ENCODE assay signal across 8 cellular contexts in genomic region chr1:153568367-153569099, GRCh38. TPM values are rescaled to one million over a fixed set of nuclear protein-coding genes. Genes with fewer than 3 reads are reported as not detected.
DNase-seq lines count a peak whose midpoint lies in the region; ATAC-seq and TF ChIP-seq lines count a peak whose summit lies in the region.

No MANE protein-coding gene starts in this region.

- peak; percentile 56 to 72 for DNase-seq in AML-193 (lab: John Stamatoyannopoulos, UW)
- DNase-seq in NCI-H69 (lab: John Stamatoyannopoulos, UW), result peak; percentile 96
- peak; percentile 90 to 93 for DNase-seq in activated CD4-positive, alpha-beta T cell treated with anti-CD3 and anti-CD28 coated beads, Interleukin-2, amount 50 U/mL, for 48 hours
- DNase-seq in dermis microvascular lymphatic vessel endothelial cell (ENCODE audit: low read depth in 2 of 2), result peak; percentile 71 to 91
- peak; percentile 90 to 99 for DNase-seq in lower leg skin (ENCODE audit: low spot score in 2 of 2)
- DNase-seq in stimulated activated CD4-positive, alpha-beta T cell treated with anti-CD3 and anti-CD28 coated beads, Interleukin-4, amount 100 ng/mL, for 24 hours, result peak; percentile 85

- no peak for TF ChIP-seq POLR2A in lower leg skin (IDR thresholded peaks at IDR 0.05)

- TF ChIP-seq CTCF in lower leg skin (IDR thresholded peaks at IDR 0.05), result peak in 2 of 3 donors; percentile 81 to 99

- 6 to 9% methylated on average over 24 to 25 of the region's 25 CpGs for WGBS in lower leg skin, 2 donors

- ATAC-seq in HG02798 (IDR thresholded peaks at IDR 0.05; ENCODE audit: poor library complexity, unreplicated experiment), result peak; percentile 32
- ATAC-seq in HG03108 (IDR thresholded peaks at IDR 0.05; ENCODE audit: unreplicated experiment), result no peak

- H3K4me3 ChIP-seq in lower leg skin (ENCODE audit: low read depth, poor library complexity, severe bottlenecking), result no peak overlapping the region

- intact Hi-C loops in lower leg skin (cut with DNase I; ENCODE audit: low total_unique reads), result loop anchor here (2.0 to 5.0 kb wide), 2 partner anchors 36 to 56 kb away; no protein-coding TSS in a partner anchor

RNA-seq across cellular contexts. Expression of gene S100A2, which starts 2.9 kb away (rescaled TPM):
- 0.76 and 2.2 TPM in 2 replicates for total RNA-seq in dermis microvascular lymphatic vessel endothelial cell
- 100 to 1,000 TPM in 1 of 4 donors, 10 to 100 TPM in 3; 71.5 to 143 (median 96.4) TPM for total RNA-seq in lower leg skin

RNA-seq across cellular contexts. Expression of gene S100A3, which starts 19.5 kb away (rescaled TPM):
- total RNA-seq in dermis microvascular lymphatic vessel endothelial cell (0.38 and 2.3 TPM in 2 replicates), lower leg skin (10 to 100 TPM in 1 of 4 donors, 1 to 10 TPM in 2, not detected in 1; 1.2 to 78.2 (median 2.2) TPM)

RNA-seq across cellular contexts. Expression of gene S100A4, which starts 22.9 kb away (rescaled TPM):
- total RNA-seq in dermis microvascular lymphatic vessel endothelial cell (2.0 and 35.9 TPM in 2 replicates), lower leg skin (100 to 1,000 TPM in 3 of 4 donors, 10 to 100 TPM in 1; 94.4 to 215 (median 146) TPM)

RNA-seq across cellular contexts. Expression of gene S100A5, which starts 27.8 kb away (rescaled TPM):
- total RNA-seq in dermis microvascular lymphatic vessel endothelial cell (not detected in 2 replicates), lower leg skin (not detected)

RNA-seq across cellular contexts. Expression of gene S100A6, which starts 32.7 kb away (rescaled TPM):
- total RNA-seq in dermis microvascular lymphatic vessel endothelial cell (377 and 1,309 TPM in 2 replicates), lower leg skin (100 to 1,000 TPM; 147 to 251 (median 192) TPM)

Comparison
In these comparisons a context has a peak if more than half of its experiments do, and no peak if none do; other contexts are left out.
1. RNA of gene S100A2, which starts 2.9 kb away (total RNA-seq): 71.5 to 143 TPM in lower leg skin; 0.76 to 2.2 TPM in dermis microvascular lymphatic vessel endothelial cell; every median in the first group is over 10 times any median in the second.
2. Peak in every context shown above with its lines, with median percentiles within 50 percentile points of each other: DNase-seq.